ENCODE assay signal across 11 cellular contexts in genomic region chr6:152981219-152981618, GRCh38. TPM values are rescaled to one million over a fixed set of nuclear protein-coding genes. Genes with fewer than 3 reads are reported as not detected.
DNase-seq lines count a peak whose midpoint lies in the region; ATAC-seq, FAIRE-seq and TF ChIP-seq lines count a peak whose summit lies in the region.
"Had no signal": no experiment of that assay in that cellular context is flagged by ENCODE, and none has a peak within 500 bp of the region (broad histone marks: within the 10 kb centered on the region; RNA-seq: fewer than 3 reads in every experiment).

No MANE protein-coding gene starts in this region.

- no peaks in the 10 kb centered on the region for H4K20me1 ChIP-seq in keratinocyte (ENCODE audit: control insufficient read depth, extremely low read depth, insufficient read depth, low read length)

- H3K9me3 Mint-ChIP-seq in CD4-positive, alpha-beta memory T cell = peaks cover 0 to 3% (median 0%) of the 10 kb centered on the region in 8 donors
- H3K9me3 Mint-ChIP-seq in activated T-helper 1 cell treated with anti-CD3 and anti-CD28 coated beads, Interleukin-12 subunit alpha, Interleukin-12 subunit beta, Interleukin-2, Interleukin-4 antibody, amounts not matched to agents 30 ng/mL and 10 ng/mL and 1 ng/mL, durations not matched to agents 14 hours and 24 hours and 36 hours = no peaks in the 10 kb centered on the region

- H3K9me1 ChIP-seq in keratinocyte (ENCODE audit: control insufficient read depth, extremely low read depth, insufficient read depth, low read length) = no peaks in the 10 kb centered on the region

- H3K9ac ChIP-seq in keratinocyte (ENCODE audit: control insufficient read depth, extremely low read depth, insufficient read depth, low read length) = peak overlapping the region; percentile 66

- ATAC-seq in GM18907 (IDR thresholded peaks at IDR 0.05; ENCODE audit: unreplicated experiment) (no peak), HG03045 (IDR thresholded peaks at IDR 0.05; ENCODE audit: unreplicated experiment) (no peak), HG03378 (IDR thresholded peaks at IDR 0.05; ENCODE audit: unreplicated experiment) (no peak)

- peak overlapping the region in 6 of 8 donors; percentile 1 to 37 (median 26) for H3K4me3 Mint-ChIP-seq in CD4-positive, alpha-beta memory T cell
- H3K4me3 Mint-ChIP-seq in activated T-helper 1 cell treated with anti-CD3 and anti-CD28 coated beads, Interleukin-12 subunit alpha, Interleukin-12 subunit beta, Interleukin-2, Interleukin-4 antibody, amounts not matched to agents 30 ng/mL and 10 ng/mL and 1 ng/mL, durations not matched to agents 14 hours and 24 hours and 36 hours = peak overlapping the region; percentile 84

- H3K4me1 Mint-ChIP-seq in CD4-positive, alpha-beta memory T cell = peaks cover 32 to 75% (median 48%) of the 10 kb centered on the region in 4 donors
- peaks cover 65% of the 10 kb centered on the region for H3K4me1 Mint-ChIP-seq in activated T-helper 1 cell treated with anti-CD3 and anti-CD28 coated beads, Interleukin-12 subunit alpha, Interleukin-12 subunit beta, Interleukin-2, Interleukin-4 antibody, amounts not matched to agents 30 ng/mL and 10 ng/mL and 1 ng/mL, durations not matched to agents 14 hours and 24 hours and 36 hours (ENCODE audit: low read depth)

- no peaks in the 10 kb centered on the region for H3K27me3 ChIP-seq in CD4-positive, alpha-beta memory T cell (ENCODE audit: insufficient read depth, low read length)
- no peaks in the 10 kb centered on the region for H3K27me3 ChIP-seq in keratinocyte (ENCODE audit: control insufficient read depth, extremely low read depth, insufficient read depth, low read length)
- H3K27me3 ChIP-seq: testis had no signal

- H3K27ac ChIP-seq in CD4-positive, alpha-beta memory T cell (ENCODE audit: low read depth, low read length) = no peak overlapping the region
- no peak overlapping the region for H3K27ac ChIP-seq in HEK293 (ENCODE audit: extremely low read depth, low read depth, low read length)
- H3K27ac ChIP-seq in keratinocyte (ENCODE audit: control insufficient read depth, insufficient read depth, low read length) = peak overlapping the region; percentile 26
- H3K27ac ChIP-seq: testis had no signal

- intact Hi-C loops in CD4-positive, alpha-beta memory T cell (cut with micrococcal nuclease) = loop anchor here (5.0 kb wide), 1 partner anchor 679 kb away; no protein-coding TSS in a partner anchor
- intact Hi-C loops in activated T-helper 1 cell treated with anti-CD3 and anti-CD28 coated beads, Interleukin-12 subunit alpha, Interleukin-12 subunit beta, Interleukin-2, Interleukin-4 antibody, amounts not matched to agents 30 ng/mL and 10 ng/mL and 1 ng/mL, durations not matched to agents 14 hours and 24 hours and 36 hours (cut with micrococcal nuclease) = loop anchor here (1.0 to 5.0 kb wide), 4 partner anchors 21 to 1751 kb away; partner anchors contain the start of genes MTRF1L and SCAF8

- POLR2A ChIA-PET in CD4-positive, alpha-beta memory T cell (lab: Charles Lee; ENCODE audit: partially characterized antibody) = no interaction called here
- POLR2A ChIA-PET in HEK293 (lab: Yijun Ruan, JAX) = interaction anchor here (0.7 kb wide), 1 partner anchor 338 kb away, joined by 6 read pairs; no protein-coding TSS in a partner anchor

- peak overlapping the region; percentile 3 for H2AFZ ChIP-seq in keratinocyte (ENCODE audit: control insufficient read depth, low read length)

- peaks cover 77% of the 10 kb centered on the region for H3K79me2 ChIP-seq in keratinocyte (ENCODE audit: control insufficient read depth, insufficient read depth, low read length)

- H3K27me3 Mint-ChIP-seq in CD4-positive, alpha-beta memory T cell = no peaks in the 10 kb centered on the region
- H3K27me3 Mint-ChIP-seq in activated T-helper 1 cell treated with anti-CD3 and anti-CD28 coated beads, Interleukin-12 subunit alpha, Interleukin-12 subunit beta, Interleukin-2, Interleukin-4 antibody, amounts not matched to agents 30 ng/mL and 10 ng/mL and 1 ng/mL, durations not matched to agents 14 hours and 24 hours and 36 hours (ENCODE audit: insufficient read depth) = no peaks in the 10 kb centered on the region

- no peak overlapping the region for H3K4me3 ChIP-seq in CD4-positive, alpha-beta memory T cell (ENCODE audit: low read length in 2 of 2)
- H3K4me3 ChIP-seq in HEK293 (ENCODE audit: low read depth, low read length) (peak overlapping the region; percentile 100), keratinocyte (ENCODE audit: control insufficient read depth in 2 of 3, extremely low read depth in 1 of 3, insufficient read depth in 2 of 3, low read depth in 1 of 3, low read length in 3 of 3) (peak overlapping the region; percentile 5 to 76 (median 74))

- H3K9me3 ChIP-seq in CD4-positive, alpha-beta memory T cell (ENCODE audit: control insufficient read depth in 1 of 2, low read length in 2 of 2) = no peaks in the 10 kb centered on the region
- H3K9me3 ChIP-seq in HEK293 (ENCODE audit: control insufficient read depth, insufficient read depth, low read depth, low read length) (no peaks in the 10 kb centered on the region), keratinocyte (ENCODE audit: control insufficient read depth, low read depth, low read length) (no peaks in the 10 kb centered on the region)
- H3K9me3 ChIP-seq: testis had no signal

- peak overlapping the region; percentile 67 for H3K4me2 ChIP-seq in keratinocyte (ENCODE audit: control insufficient read depth, extremely low read depth, insufficient read depth, low read depth, low read length)

- peaks cover 5 to 18% of the 10 kb centered on the region in 2 donors for H3K36me3 Mint-ChIP-seq in CD4-positive, alpha-beta memory T cell
- peaks cover 34% of the 10 kb centered on the region for H3K36me3 Mint-ChIP-seq in activated T-helper 1 cell treated with anti-CD3 and anti-CD28 coated beads, Interleukin-12 subunit alpha, Interleukin-12 subunit beta, Interleukin-2, Interleukin-4 antibody, amounts not matched to agents 30 ng/mL and 10 ng/mL and 1 ng/mL, durations not matched to agents 14 hours and 24 hours and 36 hours (ENCODE audit: low read depth)

- no peaks in the 10 kb centered on the region for H3K36me3 ChIP-seq in CD4-positive, alpha-beta memory T cell (ENCODE audit: insufficient read depth, low read length)
- H3K36me3 ChIP-seq in HEK293 (ENCODE audit: control insufficient read depth in 2 of 2, insufficient read depth in 1 of 2, low read length in 2 of 2) (peaks cover 10 to 60% of the 10 kb centered on the region in 2 experiments), keratinocyte (ENCODE audit: control insufficient read depth in 2 of 2, extremely low read depth in 1 of 2, insufficient read depth in 2 of 2, low read length in 2 of 2) (no peaks in the 10 kb centered on the region)

- no peak for FAIRE-seq in keratinocyte (lab: Jason Lieb, UNC)
- FAIRE-seq: GM12891 had no signal

- TF ChIP-seq CTCF in HEK293 (tag by site-specific recombination; IDR thresholded peaks at IDR 0.05) = no peak
- no peak for TF ChIP-seq CTCF in keratinocyte (optimal IDR thresholded peaks at IDR 0.05 in 1 of 3, IDR thresholded peaks at IDR 0.05 in 1 of 3, conservative IDR thresholded peaks at IDR 0.05 in 1 of 3; ENCODE audit: extremely low read depth in 1 of 3, insufficient read depth in 2 of 3, low read length in 3 of 3)

- no peak overlapping the region for H3K27ac Mint-ChIP-seq in CD4-positive, alpha-beta memory T cell
- H3K27ac Mint-ChIP-seq in activated T-helper 1 cell treated with anti-CD3 and anti-CD28 coated beads, Interleukin-12 subunit alpha, Interleukin-12 subunit beta, Interleukin-2, Interleukin-4 antibody, amounts not matched to agents 30 ng/mL and 10 ng/mL and 1 ng/mL, durations not matched to agents 14 hours and 24 hours and 36 hours = peak overlapping the region; percentile 62

- no peak for DNase-seq in CD4-positive, alpha-beta memory T cell
- no peak for DNase-seq in activated T-helper 1 cell treated with anti-CD3 and anti-CD28 coated beads, Interleukin-12 subunit alpha, Interleukin-12 subunit beta, Interleukin-2, Interleukin-4 antibody, amounts not matched to agents 30 ng/mL and 10 ng/mL and 1 ng/mL, durations not matched to agents 14 hours and 24 hours and 36 hours (ENCODE audit: low spot score)
- DNase-seq in keratinocyte (ENCODE audit: low read depth, low spot score) = no peak
- no peak for DNase-seq in GM19238 (ENCODE audit: insufficient read length, low spot score)
- DNase-seq: stimulated activated CD4-positive, alpha-beta T cell treated with anti-CD3 and anti-CD28 coated beads, Interleukin-12 subunit alpha, Interleukin-12 subunit beta, amount 100 ng/mL, for 4 hours; testis had no signal

- CTCF ChIA-PET in CD4-positive, alpha-beta memory T cell (lab: Charles Lee; ENCODE audit: partially characterized antibody) = no interaction called here
- CTCF ChIA-PET in HEK293 (lab: Yijun Ruan, JAX) = interaction anchor here (0.6 kb wide), 1 partner anchor 161 kb away, joined by 6 read pairs; no protein-coding TSS in a partner anchor

- dilution Hi-C loops in keratinocyte (cut with MboI; ENCODE audit: extremely low pct_ligation_motif_present, low sequenced_read_pairs) = no loop called here

- H3K4me1 ChIP-seq in CD4-positive, alpha-beta memory T cell (ENCODE audit: insufficient read depth, low read length) = peaks cover 52% of the 10 kb centered on the region
- peaks cover 4% of the 10 kb centered on the region; the same call in 1 of the 2 replicates for H3K4me1 ChIP-seq in HEK293 (ENCODE audit: control insufficient read depth, insufficient read depth, low read length)
- H3K4me1 ChIP-seq in keratinocyte (ENCODE audit: control insufficient read depth, extremely low read depth, insufficient read depth, low read length) = peaks cover 29% of the 10 kb centered on the region

RNA-seq across cellular contexts. Expression of gene FBXO5, which starts 1.6 kb away (rescaled TPM):
- 10 to 100 TPM in 1 of 2 experiments, 1 to 10 TPM in 1; 9.9 to 10.4 TPM for total RNA-seq in CD4-positive, alpha-beta memory T cell
- 1 to 10 TPM; 4.8 to 8.8 TPM for polyA plus RNA-seq in CD4-positive, alpha-beta memory T cell
- total RNA-seq in activated T-helper 1 cell treated with anti-CD3 and anti-CD28 coated beads, Interleukin-12 subunit alpha, Interleukin-12 subunit beta, Interleukin-2, Interleukin-4 antibody, amounts not matched to agents 30 ng/mL and 10 ng/mL and 1 ng/mL, durations not matched to agents 14 hours and 24 hours and 36 hours = 29.4 and 33.2 TPM in 2 replicates
- polyA plus RNA-seq in keratinocyte = 1.8 to 9.0 TPM (median 7.6 TPM) in 3 replicates
- polyA plus RNA-seq in keratinocyte (2011; ENCODE audit: low read depth) = 1.5 TPM
- 1.6 and 4.0 TPM in 2 replicates for polyA plus RNA-seq in keratinocyte (2011; cell fraction: cytosol; rRNA removed)
- polyA plus RNA-seq in keratinocyte (2011; cell fraction: nucleus; rRNA removed) = 1.5 and 2.9 TPM in 2 replicates
- 1.3 and 6.7 TPM in 2 replicates for polyA plus RNA-seq in keratinocyte (2012; ENCODE audit: low replicate concordance)
- 0.26 to 3.9 TPM (median 1.1 TPM) in 3 replicates for polyA minus RNA-seq in keratinocyte
- 1.5 TPM for polyA minus RNA-seq in keratinocyte (2011; cell fraction: cytosol; rRNA and poly(A)+ RNA removed)
- polyA minus RNA-seq in keratinocyte (2011; cell fraction: nucleus; rRNA and poly(A)+ RNA removed) = 0.74 and 1.8 TPM in 2 replicates

RNA-seq across cellular contexts. Expression of gene MTRF1L, which starts 21.3 kb away (rescaled TPM):
- 10 to 100 TPM; 17.3 to 18.3 TPM for total RNA-seq in CD4-positive, alpha-beta memory T cell
- 1 to 10 TPM; 5.1 to 6.6 TPM for polyA plus RNA-seq in CD4-positive, alpha-beta memory T cell
- 22.7 and 23.2 TPM in 2 replicates for total RNA-seq in activated T-helper 1 cell treated with anti-CD3 and anti-CD28 coated beads, Interleukin-12 subunit alpha, Interleukin-12 subunit beta, Interleukin-2, Interleukin-4 antibody, amounts not matched to agents 30 ng/mL and 10 ng/mL and 1 ng/mL, durations not matched to agents 14 hours and 24 hours and 36 hours
- 12.4 to 19.0 TPM (median 13.0 TPM) in 3 replicates for polyA plus RNA-seq in keratinocyte
- polyA plus RNA-seq in keratinocyte (2011; ENCODE audit: low read depth) = 14.7 TPM
- 10.1 and 19.8 TPM in 2 replicates for polyA plus RNA-seq in keratinocyte (2011; cell fraction: cytosol; rRNA removed)
- polyA plus RNA-seq in keratinocyte (2011; cell fraction: nucleus; rRNA removed) = 8.5 and 12.0 TPM in 2 replicates
- polyA plus RNA-seq in keratinocyte (2012; ENCODE audit: low replicate concordance) = 7.6 and 14.6 TPM in 2 replicates
- 1.9 to 13.6 TPM (median 8.4 TPM) in 3 replicates for polyA minus RNA-seq in keratinocyte
- 8.4 TPM for polyA minus RNA-seq in keratinocyte (2011; cell fraction: cytosol; rRNA and poly(A)+ RNA removed)
- 3.8 and 8.8 TPM in 2 replicates for polyA minus RNA-seq in keratinocyte (2011; cell fraction: nucleus; rRNA and poly(A)+ RNA removed)

Comparison
In these comparisons a context has a peak if more than half of its experiments do, and no peak if none do; other contexts are left out.
1. H3K4me3 ChIP-seq: peak in HEK293 (single experiment) and keratinocyte (3 of 3); none in CD4-positive, alpha-beta memory T cell (0 of 2).